ENCODE assay signal across 15 cellular contexts in genomic region chr17:69175262-69175811, GRCh38. TPM values are rescaled to one million over a fixed set of nuclear protein-coding genes. Genes with fewer than 3 reads are reported as not detected.
"Had no signal": no experiment of that assay in that cellular context is flagged by ENCODE, and none has a peak within 500 bp of the region (broad histone marks: within the 10 kb centered on the region; RNA-seq: fewer than 3 reads in every experiment).

No MANE protein-coding gene starts in this region.

- ATAC-seq: activated T-helper 17 cell treated with anti-CD3 and anti-CD28 coated beads, Interleukin-2, amount 50 U/mL, for 72 hours; natural killer cell; WTC11 had no signal

- DNase-seq: activated CD4-positive, alpha-beta T cell treated with anti-CD3 and anti-CD28 coated beads, Interleukin-2, amount 10 ng/mL, durations not matched to agents 7 days and 5 days; activated CD8-positive, alpha-beta memory T cell treated with anti-CD3 and anti-CD28 coated beads for 24 hours; activated naive CD4-positive, alpha-beta T cell treated with anti-CD3 and anti-CD28 coated beads for 36 hours; adrenal gland; heart left ventricle; mucosa of descending colon; natural killer cell; sigmoid colon; stimulated activated CD4-positive, alpha-beta T cell treated with anti-CD3 and anti-CD28 coated beads, Interleukin-4, amount 100 ng/mL, for 1 hour; stimulated activated naive CD8-positive, alpha-beta T cell treated with anti-CD3 and anti-CD28 coated beads, Interleukin-15, amount 100 ng/mL, for 72 hours; T-helper 1 cell had no signal

- H3K27ac ChIP-seq: esophagus muscularis mucosa, sigmoid colon, vagina had no signal

- H3K27me3 ChIP-seq: adrenal gland, esophagus muscularis mucosa, heart left ventricle, sigmoid colon, vagina had no signal

- H3K36me3 Mint-ChIP-seq: natural killer cell, WTC11 had no signal

- H3K4me1 ChIP-seq: adrenal gland, esophagus muscularis mucosa, sigmoid colon, vagina had no signal

- H3K27ac Mint-ChIP-seq: activated CD4-positive, alpha-beta T cell treated with anti-CD3 and anti-CD28 coated beads, Interleukin-2, amount 10 ng/mL, durations not matched to agents 7 days and 5 days; activated naive CD4-positive, alpha-beta T cell treated with anti-CD3 and anti-CD28 coated beads for 36 hours; activated T-helper 17 cell treated with anti-CD3 and anti-CD28 coated beads, Interleukin-2, amount 50 U/mL, for 72 hours; natural killer cell; WTC11 had no signal

- H3K4me3 ChIP-seq: esophagus muscularis mucosa, heart left ventricle, mucosa of descending colon, sigmoid colon, vagina had no signal

- H3K4me3 Mint-ChIP-seq: activated CD4-positive, alpha-beta T cell treated with anti-CD3 and anti-CD28 coated beads, Interleukin-2, amount 10 ng/mL, durations not matched to agents 7 days and 5 days; activated naive CD4-positive, alpha-beta T cell treated with anti-CD3 and anti-CD28 coated beads for 36 hours; activated T-helper 17 cell treated with anti-CD3 and anti-CD28 coated beads, Interleukin-2, amount 50 U/mL, for 72 hours; natural killer cell; stimulated activated naive CD8-positive, alpha-beta T cell treated with anti-CD3 and anti-CD28 coated beads, Interleukin-15, amount 100 ng/mL, for 72 hours; WTC11 had no signal

- H3K4me1 Mint-ChIP-seq: activated CD4-positive, alpha-beta T cell treated with anti-CD3 and anti-CD28 coated beads, Interleukin-2, amount 10 ng/mL, durations not matched to agents 7 days and 5 days; activated T-helper 17 cell treated with anti-CD3 and anti-CD28 coated beads, Interleukin-2, amount 50 U/mL, for 72 hours; natural killer cell; stimulated activated naive CD8-positive, alpha-beta T cell treated with anti-CD3 and anti-CD28 coated beads, Interleukin-15, amount 100 ng/mL, for 72 hours had no signal

- H3K27me3 Mint-ChIP-seq: activated CD4-positive, alpha-beta T cell treated with anti-CD3 and anti-CD28 coated beads, Interleukin-2, amount 10 ng/mL, durations not matched to agents 7 days and 5 days; activated T-helper 17 cell treated with anti-CD3 and anti-CD28 coated beads, Interleukin-2, amount 50 U/mL, for 72 hours; stimulated activated naive CD8-positive, alpha-beta T cell treated with anti-CD3 and anti-CD28 coated beads, Interleukin-15, amount 100 ng/mL, for 72 hours had no signal

- H3K9me3 Mint-ChIP-seq: activated CD4-positive, alpha-beta T cell treated with anti-CD3 and anti-CD28 coated beads, Interleukin-2, amount 10 ng/mL, durations not matched to agents 7 days and 5 days; activated naive CD4-positive, alpha-beta T cell treated with anti-CD3 and anti-CD28 coated beads for 36 hours; natural killer cell; stimulated activated naive CD8-positive, alpha-beta T cell treated with anti-CD3 and anti-CD28 coated beads, Interleukin-15, amount 100 ng/mL, for 72 hours; WTC11 had no signal

- H3K36me3 ChIP-seq: adrenal gland, esophagus muscularis mucosa, sigmoid colon, vagina had no signal

- H3K9me3 ChIP-seq: adrenal gland, esophagus muscularis mucosa, heart left ventricle, mucosa of descending colon, sigmoid colon, vagina had no signal

RNA-seq across cellular contexts. Expression of gene ABCA6, which starts 33.6 kb away (rescaled TPM):
- total RNA-seq: activated naive CD4-positive, alpha-beta T cell treated with anti-CD3 and anti-CD28 coated beads for 36 hours; WTC11 had no signal

RNA-seq across cellular contexts. Expression of gene ABCA10, which starts 53.3 kb away (rescaled TPM):
- total RNA-seq: WTC11 had no signal
